ENCODE assay signal across 1 cellular context in genomic region chr6:44105993-44106740, GRCh38.
TF ChIP-seq lines count a peak whose summit lies in the region.

No MANE protein-coding gene starts in this region.

TF ChIP-seq in GM23338, 12 proteins besides CTCF, POLR2A, EP300 and RAD21 (continued from another document):
- no peak for TF ChIP-seq ZNF462 (CRISPR knock-in tag; IDR thresholded peaks at IDR 0.05)
